ENCODE assay signal across 8 cellular contexts in genomic region chr10:110671788-110672579, GRCh38. TPM values are rescaled to one million over a fixed set of nuclear protein-coding genes. Genes with fewer than 3 reads are reported as not detected.
DNase-seq lines count a peak whose midpoint lies in the region; ATAC-seq, FAIRE-seq and TF ChIP-seq lines count a peak whose summit lies in the region.

No MANE protein-coding gene starts in this region.

- no peaks in the 10 kb centered on the region for H3K36me3 Mint-ChIP-seq in T-helper 1 cell treated with Interleukin-12 subunit alpha and Interleukin-12 subunit beta and Interleukin-4 antibody, amounts not matched to agents 30 μg/mL and 1 μg/mL, for 36 hours (ENCODE audit: low read depth)

- no peak overlapping the region for H3K27ac Mint-ChIP-seq in T-helper 1 cell treated with Interleukin-12 subunit alpha and Interleukin-12 subunit beta and Interleukin-4 antibody, amounts not matched to agents 30 μg/mL and 1 μg/mL, for 36 hours

- H2AFZ ChIP-seq in hepatocyte: peak overlapping the region; percentile 72

- peak; percentile 68 for DNase-seq in DMS53 treated with DMSO at 0.1 percent for 48 hours (lab: John Stamatoyannopoulos, UW; ENCODE audit: unreplicated experiment)
- peak; percentile 74 for DNase-seq in HTR-8/SVneo (ENCODE audit: insufficient read length, low spot score)
- peak in 47 of 58 donors; percentile 4 to 68 (median 28) for DNase-seq in anterior cingulate cortex (lab: John Stamatoyannopoulos, UW)
- peak; percentile 84 for DNase-seq in hepatocyte (ENCODE audit: low spot score)
- peak; percentile 85 for DNase-seq in retina
- DNase-seq in NCI-H2107 (lab: John Stamatoyannopoulos, UW): no peak

- peak overlapping the region; percentile 85 for H3K4me3 Mint-ChIP-seq in T-helper 1 cell treated with Interleukin-12 subunit alpha and Interleukin-12 subunit beta and Interleukin-4 antibody, amounts not matched to agents 30 μg/mL and 1 μg/mL, for 36 hours

- no peaks in the 10 kb centered on the region for H3K9me3 ChIP-seq in hepatocyte (ENCODE audit: low read depth)

- ATAC-seq in GM21390 (IDR thresholded peaks at IDR 0.05; ENCODE audit: unreplicated experiment): peak; percentile 99

- peak overlapping the region; percentile 44 for H3K4me3 ChIP-seq in hepatocyte

- no peaks in the 10 kb centered on the region for H3K9me2 ChIP-seq in hepatocyte (replicated peaks; ENCODE audit: insufficient read depth)

- H3K4me2 ChIP-seq in hepatocyte: peak overlapping the region; percentile 85

- H3K4me1 ChIP-seq in hepatocyte (ENCODE audit: insufficient read depth): no peaks in the 10 kb centered on the region

- peaks cover 79% of the 10 kb centered on the region for H3K27me3 Mint-ChIP-seq in T-helper 1 cell treated with Interleukin-12 subunit alpha and Interleukin-12 subunit beta and Interleukin-4 antibody, amounts not matched to agents 30 μg/mL and 1 μg/mL, for 36 hours (ENCODE audit: low read depth)

- TF ChIP-seq CTCF in hepatocyte (IDR thresholded peaks at IDR 0.05; ENCODE audit: poor library complexity): peak; percentile 68

- H3K27ac ChIP-seq in hepatocyte: no peak overlapping the region

- peak; percentile 26 for FAIRE-seq in HTR-8/SVneo (lab: Jason Lieb, UNC)

- peaks cover 7% of the 10 kb centered on the region for H3K4me1 Mint-ChIP-seq in T-helper 1 cell treated with Interleukin-12 subunit alpha and Interleukin-12 subunit beta and Interleukin-4 antibody, amounts not matched to agents 30 μg/mL and 1 μg/mL, for 36 hours (ENCODE audit: low read depth)

- 2% methylated on average over 47 of the region's 47 CpGs for WGBS in hepatocyte (ENCODE audit: low lambda C conversion rate, missing lambda C conversion rate)

- no peaks in the 10 kb centered on the region for H3K9me3 Mint-ChIP-seq in T-helper 1 cell treated with Interleukin-12 subunit alpha and Interleukin-12 subunit beta and Interleukin-4 antibody, amounts not matched to agents 30 μg/mL and 1 μg/mL, for 36 hours

- H3K79me2 ChIP-seq in hepatocyte: no peaks in the 10 kb centered on the region

- no peaks in the 10 kb centered on the region for H3K27me3 ChIP-seq in hepatocyte

- H4K20me1 ChIP-seq in hepatocyte (ENCODE audit: insufficient read depth, poor library complexity, severe bottlenecking): no peaks in the 10 kb centered on the region

- H3K36me3 ChIP-seq in hepatocyte (replicated peaks; ENCODE audit: insufficient read depth, low read depth): no peaks in the 10 kb centered on the region

RNA-seq across cellular contexts. Expression of gene RBM20, which starts 27.8 kb away (rescaled TPM):
- 3.1 and 4.0 TPM in 2 replicates for total RNA-seq in hepatocyte
- 3.7 and 6.5 TPM in 2 replicates for polyA plus RNA-seq in hepatocyte
